7 cellular contexts compared by ENCODE assay signal in the genomic region with DNA sequence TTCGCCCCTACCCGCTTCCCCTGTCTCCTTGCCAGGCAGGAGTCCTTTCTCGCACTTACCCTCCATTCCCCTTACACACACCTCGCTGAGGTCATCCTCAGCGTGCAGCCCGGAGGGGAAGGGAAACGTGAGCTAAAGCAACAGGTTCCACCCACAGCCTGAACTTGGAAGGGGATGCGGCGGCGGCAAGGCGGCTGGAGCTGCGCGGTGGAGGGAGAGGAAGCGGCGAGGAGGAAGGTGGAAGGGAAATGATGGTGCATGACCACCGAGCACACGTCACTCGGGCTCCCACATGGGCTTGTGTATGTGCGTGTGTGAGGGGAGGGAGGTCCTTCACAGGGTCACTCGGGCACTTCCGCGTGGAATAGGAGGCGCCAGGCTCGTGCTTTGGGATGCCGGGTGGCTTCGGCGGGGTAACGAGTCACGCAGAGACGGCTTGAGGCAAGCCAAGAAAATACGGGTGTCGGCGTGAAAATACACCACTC.
A peak's percentile ranks its signal among the peaks of the same experiment; 100 is the strongest.
DNase-seq lines count a peak whose midpoint lies in the region; ATAC-seq and TF ChIP-seq lines count a peak whose summit lies in the region.

No MANE protein-coding gene starts in this region.

- peak overlapping the region; percentile 83 to 93 for H3K4ac ChIP-seq in mesenchymal stem cell (ENCODE audit: low read depth in 1 of 2, low read length in 2 of 2)

- peak overlapping the region; percentile 92 for H2BK15ac ChIP-seq in mesenchymal stem cell (ENCODE audit: low read depth, poor library complexity, severe bottlenecking)

- H4K8ac ChIP-seq in mesenchymal stem cell (ENCODE audit: low read length), result peak overlapping the region; percentile 93

- H3K18ac ChIP-seq in mesenchymal stem cell (ENCODE audit: low read depth in 1 of 2, low read length in 2 of 2), result peak overlapping the region; percentile 90 to 98

- H2BK12ac ChIP-seq in mesenchymal stem cell (ENCODE audit: low read length in 2 of 2), result peak overlapping the region; percentile 51 to 61

- peak overlapping the region; percentile 53 for H3K4me2 ChIP-seq in mesenchymal stem cell (ENCODE audit: low read length, poor library complexity, severe bottlenecking)

- peak overlapping the region in 1 of 2 experiments; percentile 95 for H3K14ac ChIP-seq in mesenchymal stem cell (ENCODE audit: low read length in 2 of 2)

- peaks cover 23% of the 10 kb centered on the region for H3K4me1 Mint-ChIP-seq in endodermal cell

- 0 to 1% methylated on average over 14 to 33 of the region's 33 CpGs for WGBS in endodermal cell (ENCODE audit: insufficient coverage in 1 of 2, insufficient read length in 1 of 2), 2 experiments
- WGBS in mesenchymal stem cell, result 2% methylated on average over 31 of the region's 33 CpGs
- 2 to 4% methylated on average over 28 to 30 of the region's 33 CpGs for WGBS in testis, 2 donors

- H3K23ac ChIP-seq in mesenchymal stem cell (ENCODE audit: low read length in 2 of 2), result peak overlapping the region in 1 of 2 experiments; percentile 63

- H2AK5ac ChIP-seq in mesenchymal stem cell (ENCODE audit: low read length, severe bottlenecking), result peak overlapping the region; percentile 53

- no peaks in the 10 kb centered on the region for H3K9me3 Mint-ChIP-seq in endodermal cell

- no peak for TF ChIP-seq POLR2A in testis (IDR thresholded peaks at IDR 0.05)

- H3K27ac Mint-ChIP-seq in endodermal cell, result peak overlapping the region; percentile 93

- peaks cover 28% of the 10 kb centered on the region for H3K27me3 Mint-ChIP-seq in endodermal cell (ENCODE audit: insufficient read depth)

- peaks cover 14% of the 10 kb centered on the region for H3K4me1 ChIP-seq in endodermal cell (ENCODE audit: control insufficient read depth, insufficient read depth, low read length)
- peaks cover 12% of the 10 kb centered on the region for H3K4me1 ChIP-seq in mesenchymal stem cell (ENCODE audit: control insufficient read depth, insufficient read depth, low read depth, low read length)
- peaks cover 3% of the 10 kb centered on the region for H3K4me1 ChIP-seq in testis

- peak overlapping the region; percentile 87 for H4K91ac ChIP-seq in mesenchymal stem cell (ENCODE audit: low read length)

- TF ChIP-seq CTCF in endodermal cell (conservative IDR thresholded peaks at IDR 0.05) (no peak), testis (IDR thresholded peaks at IDR 0.05) (no peak)

- in situ Hi-C loops in G401 (cut with HindIII; ENCODE audit: low sequenced_read_pairs), result no loop called here

- peak; percentile 28 for ATAC-seq in GM21526 (IDR thresholded peaks at IDR 0.05; ENCODE audit: low FRiP score, unreplicated experiment)

- H2BK120ac ChIP-seq in mesenchymal stem cell (ENCODE audit: low read depth, low read length), result peak overlapping the region; percentile 61

- DNase-seq in G401 (ENCODE audit: low spot score) (peak; percentile 68), HuH-7 (ENCODE audit: low spot score) (peak; percentile 36), SW480 (ENCODE audit: low spot score) (peak; percentile 84), endodermal cell (peak; percentile 87), mesenchymal stem cell (peak; percentile 96), testis (peak; percentile 49)

- peaks cover 2% of the 10 kb centered on the region for H3K79me1 ChIP-seq in mesenchymal stem cell (replicated peaks; ENCODE audit: low read length, poor library complexity, severe bottlenecking)

- intact Hi-C loops in testis (cut with DNase I; ENCODE audit: low total_unique reads), result no loop called here

- peak overlapping the region; percentile 83 for H3K4me3 ChIP-seq in endodermal cell (ENCODE audit: low read length)
- peak overlapping the region; percentile 80 to 86 for H3K4me3 ChIP-seq in mesenchymal stem cell (ENCODE audit: insufficient read depth in 1 of 2, low read depth in 1 of 2, low read length in 2 of 2)
- peak overlapping the region; percentile 65 to 78 for H3K4me3 ChIP-seq in testis

- H3K27ac ChIP-seq in endodermal cell (ENCODE audit: low read depth, low read length) (no peak overlapping the region), mesenchymal stem cell (ENCODE audit: low read length, poor library complexity, severe bottlenecking) (peak overlapping the region; percentile 88), testis (peak overlapping the region; percentile 83 to 88)

- H2AFZ ChIP-seq in mesenchymal stem cell (ENCODE audit: low read depth, low read length), result peak overlapping the region; percentile 43

- peak overlapping the region; percentile 81 for H2BK5ac ChIP-seq in mesenchymal stem cell (ENCODE audit: low read depth, low read length, poor library complexity, severe bottlenecking)

- H3K36me3 Mint-ChIP-seq in endodermal cell (ENCODE audit: low read depth), result no peaks in the 10 kb centered on the region

- H3K9me3 ChIP-seq in endodermal cell (ENCODE audit: control insufficient read depth, low read length) (no peaks in the 10 kb centered on the region), mesenchymal stem cell (ENCODE audit: control insufficient read depth, low read length) (no peaks in the 10 kb centered on the region), testis (no peaks in the 10 kb centered on the region)

- peak overlapping the region; percentile 82 for H3K4me3 Mint-ChIP-seq in endodermal cell

- H3K27me3 ChIP-seq in endodermal cell (ENCODE audit: control insufficient read depth, insufficient read depth, low read length, poor library complexity, severe bottlenecking), result no peaks in the 10 kb centered on the region
- no peaks in the 10 kb centered on the region for H3K27me3 ChIP-seq in mesenchymal stem cell (ENCODE audit: control insufficient read depth in 1 of 2, insufficient read depth in 1 of 2, low read length in 2 of 2)
- H3K27me3 ChIP-seq in testis, result no peaks in the 10 kb centered on the region

- peak overlapping the region; percentile 54 for H3K9ac ChIP-seq in endodermal cell (ENCODE audit: extremely low read depth, low read length, poor library complexity, severe bottlenecking)
- H3K9ac ChIP-seq in mesenchymal stem cell (ENCODE audit: low read length), result peak overlapping the region; percentile 93

- H3K36me3 ChIP-seq in endodermal cell (ENCODE audit: control insufficient read depth, insufficient read depth, low read length) (no peaks in the 10 kb centered on the region), mesenchymal stem cell (ENCODE audit: control insufficient read depth in 1 of 2, insufficient read depth in 2 of 2, low read depth in 1 of 2, low read length in 2 of 2) (no peaks in the 10 kb centered on the region), testis (ENCODE audit: low read depth, missing control alignments) (no peaks in the 10 kb centered on the region)

Comparison
In these comparisons a context has a peak if more than half of its experiments do, and no peak if none do; other contexts are left out.
1. DNase-seq: peak in every context shown above with its lines; median percentile 96 in mesenchymal stem cell; 87 in endodermal cell; 84 in SW480; 68 in G401; 49 in testis; 36 in HuH-7.